In the genomic region with DNA sequence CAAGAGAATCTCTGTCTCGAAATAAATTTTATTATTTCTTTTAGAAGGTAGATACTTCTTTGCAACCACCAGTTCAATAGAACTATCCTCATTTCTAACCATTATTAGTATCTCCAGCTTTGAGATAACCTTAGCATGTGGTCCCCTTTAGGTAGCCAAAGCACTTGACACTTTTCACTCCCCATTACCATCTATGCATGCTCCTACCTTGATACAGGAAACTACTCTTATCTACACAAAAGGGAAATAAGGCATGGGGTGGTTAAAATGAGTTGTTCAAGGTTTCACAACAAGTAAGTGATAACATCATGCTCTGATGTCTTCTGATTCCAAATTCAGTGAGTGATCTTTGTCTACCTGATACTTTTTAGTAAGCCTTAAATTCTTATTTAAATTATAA, we compare ENCODE assay signal across 25 cellular contexts.
"Had no signal": no experiment of that assay in that cellular context is flagged by ENCODE, and none has a peak within 500 bp of the region (broad histone marks: within the 10 kb centered on the region; RNA-seq: fewer than 3 reads in every experiment).

No MANE protein-coding gene starts in this region.

- H3K27me3 ChIP-seq: stomach, suprapubic skin, testis, thyroid gland, tibial artery, tibial nerve, transverse colon, upper lobe of left lung, upper lobe of right lung, uterus, vagina had no signal

- DNase-seq: stimulated activated CD4-positive, alpha-beta T cell treated with anti-CD3 and anti-CD28 coated beads, Interleukin-2, amount 100 ng/mL, for 48 hours; stimulated activated CD4-positive, alpha-beta T cell treated with anti-CD3 and anti-CD28 coated beads, Interleukin-4, amount 100 ng/mL, for 1 hour; stimulated activated CD4-positive, alpha-beta T cell treated with anti-CD3 and anti-CD28 coated beads, Interleukin-4, amount 100 ng/mL, for 24 hours; stimulated activated CD4-positive, alpha-beta T cell treated with anti-CD3 and anti-CD28 coated beads, Interleukin-4, amount 100 ng/mL, for 4 hours; stimulated activated CD8-positive, alpha-beta memory T cell treated with anti-CD3 and anti-CD28 coated beads, Interleukin-4, amount 100 ng/mL, for 48 hours; stimulated activated naive B cell treated with anti-CD40 and anti-IgM and Interleukin-4, amounts not matched to agents 10 μg/mL and 1 μg/mL and 100 μg/mL, for 72 hours; stimulated activated naive CD4-positive, alpha-beta T cell; stimulated activated naive CD4-positive, alpha-beta T cell treated with Interleukin-2 at 50 U/mL for 16 hours; stimulated activated naive CD8-positive, alpha-beta T cell treated with anti-CD3 and anti-CD28 coated beads, Interleukin-15, amount 100 ng/mL, for 72 hours; stimulated activated naive CD8-positive, alpha-beta T cell treated with anti-CD3 and anti-CD28 coated beads, Interleukin-15, Interleukin-2, amounts not matched to agents 100 U/mL and 50 U/mL, for 24 hours; stomach; substantia nigra; testis; thyroid gland; tibial artery; transverse colon; trophoblast cell; upper lobe of left lung; upper lobe of right lung; uterus had no signal

- H3K4me1 ChIP-seq: stomach, suprapubic skin, testis, thyroid gland, tibial nerve, transverse colon, upper lobe of left lung, upper lobe of right lung, uterus, vagina had no signal

- FAIRE-seq: urothelium cell line had no signal

- H3K4me3 ChIP-seq: stomach, suprapubic skin, testis, thoracic aorta, thyroid gland, tibial artery, tibial nerve, transverse colon, upper lobe of left lung, upper lobe of right lung, uterus, vagina had no signal

- H3K36me3 ChIP-seq: stomach, suprapubic skin, thoracic aorta, thyroid gland, tibial artery, tibial nerve, transverse colon, upper lobe of left lung, upper lobe of right lung, uterus, vagina had no signal

- H3K27ac ChIP-seq: stomach, suprapubic skin, testis, thoracic aorta, thyroid gland, tibial artery, tibial nerve, transverse colon, upper lobe of left lung, upper lobe of right lung, uterus, vagina had no signal
